Comparison of ENCODE assay signal across 6 cellular contexts in genomic region chr6:26363882-26364825, GRCh38. TPM values are rescaled to one million over a fixed set of nuclear protein-coding genes. Genes with fewer than 3 reads are reported as not detected.
DNase-seq lines count a peak whose midpoint lies in the region; ATAC-seq and TF ChIP-seq lines count a peak whose summit lies in the region.

No MANE protein-coding gene starts in this region.

- no peaks in the 10 kb centered on the region for H3K27me3 Mint-ChIP-seq in activated CD8-positive, alpha-beta T cell treated with anti-CD3 and anti-CD28 coated beads for 36 hours

- intact Hi-C loops in activated CD8-positive, alpha-beta T cell treated with anti-CD3 and anti-CD28 coated beads for 36 hours (cut with micrococcal nuclease): no loop called here

- POLR2A ChIA-PET in activated CD8-positive, alpha-beta T cell treated with anti-CD3 and anti-CD28 coated beads for 36 hours (lab: Charles Lee): interaction anchor here (1.0 to 1.3 kb wide), 5 partner anchors 9 to 114 kb away, joined by 3 read pairs; a partner anchor contains a TSS

- H3K4me3 ChIP-seq in mucosa of rectum (ENCODE audit: low read length in 2 of 2): peak overlapping the region; percentile 93 to 97

- H3K27ac Mint-ChIP-seq in activated CD8-positive, alpha-beta T cell treated with anti-CD3 and anti-CD28 coated beads for 36 hours: no peak overlapping the region

- no peak for TF ChIP-seq CTCF in activated CD8-positive, alpha-beta T cell treated with anti-CD3 and anti-CD28 coated beads for 36 hours (IDR thresholded peaks at IDR 0.05)

- peaks cover 57% of the 10 kb centered on the region for H3K4me1 Mint-ChIP-seq in activated CD8-positive, alpha-beta T cell treated with anti-CD3 and anti-CD28 coated beads for 36 hours (ENCODE audit: low read depth)

- H3K9me3 ChIP-seq in mucosa of rectum (ENCODE audit: control insufficient read depth in 2 of 2, low read length in 2 of 2): no peaks in the 10 kb centered on the region

- H3K36me3 ChIP-seq in mucosa of rectum (ENCODE audit: control insufficient read depth in 2 of 2, insufficient read depth in 2 of 2, low read length in 2 of 2): no peaks in the 10 kb centered on the region

- ATAC-seq in activated CD8-positive, alpha-beta T cell treated with anti-CD3 and anti-CD28 coated beads for 36 hours: no peak
- no peak for ATAC-seq in GM18517 (IDR thresholded peaks at IDR 0.05; ENCODE audit: unreplicated experiment)

- peak overlapping the region; percentile 73 to 85 for H3K9ac ChIP-seq in mucosa of rectum (ENCODE audit: low read depth in 1 of 2, low read length in 2 of 2)

- H3K4me1 ChIP-seq in mucosa of rectum (ENCODE audit: control insufficient read depth in 2 of 2, insufficient read depth in 2 of 2, low read length in 2 of 2): peaks cover 10 to 12% of the 10 kb centered on the region in 2 donors

- peaks cover 12% of the 10 kb centered on the region for H3K36me3 Mint-ChIP-seq in activated CD8-positive, alpha-beta T cell treated with anti-CD3 and anti-CD28 coated beads for 36 hours (ENCODE audit: low read depth)

- DNase-seq in GF-D8 (lab: John Stamatoyannopoulos, UW): peak; percentile 10
- DNase-seq in activated CD8-positive, alpha-beta T cell treated with anti-CD3 and anti-CD28 coated beads for 36 hours: peak; percentile 24
- DNase-seq in NCI-H526 treated with DMSO at 0.1 percent for 48 hours (lab: John Stamatoyannopoulos, UW): no peak
- no peak for DNase-seq in Ammon's horn (ENCODE audit: low spot score)

- no peaks in the 10 kb centered on the region for H3K9me3 Mint-ChIP-seq in activated CD8-positive, alpha-beta T cell treated with anti-CD3 and anti-CD28 coated beads for 36 hours

- peak overlapping the region; percentile 94 to 98 for H3K27ac ChIP-seq in mucosa of rectum (ENCODE audit: low read depth in 2 of 2, low read length in 2 of 2)

- H3K4me3 Mint-ChIP-seq in activated CD8-positive, alpha-beta T cell treated with anti-CD3 and anti-CD28 coated beads for 36 hours: no peak overlapping the region

- H3K27me3 ChIP-seq in mucosa of rectum (ENCODE audit: control insufficient read depth in 2 of 2, insufficient read depth in 2 of 2, low read length in 2 of 2): no peaks in the 10 kb centered on the region

- CTCF ChIA-PET in activated CD8-positive, alpha-beta T cell treated with anti-CD3 and anti-CD28 coated beads for 36 hours (lab: Charles Lee): interaction anchor here (0.9 to 1.3 kb wide), 4 partner anchors 19 to 81 kb away, joined by 3 read pairs; no protein-coding TSS in a partner anchor

RNA-seq across cellular contexts. Expression of gene BTN3A2, which starts 0.8 kb away (rescaled TPM):
- total RNA-seq in activated CD8-positive, alpha-beta T cell treated with anti-CD3 and anti-CD28 coated beads for 36 hours: 10 to 100 TPM; 58.4 to 63.5 TPM

RNA-seq across cellular contexts. Expression of gene BTN2A2, which starts 18.8 kb away (rescaled TPM):
- total RNA-seq in activated CD8-positive, alpha-beta T cell treated with anti-CD3 and anti-CD28 coated beads for 36 hours: 10 to 100 TPM; 12.8 to 16.1 TPM

RNA-seq across cellular contexts. Expression of gene BTN3A1, which starts 37.9 kb away (rescaled TPM):
- 10 to 100 TPM; 32.7 to 34.0 TPM for total RNA-seq in activated CD8-positive, alpha-beta T cell treated with anti-CD3 and anti-CD28 coated beads for 36 hours

Comparison
In these comparisons a context has a peak if more than half of its experiments do, and no peak if none do; other contexts are left out.
1. DNase-seq: peak in GF-D8 (single experiment) and activated CD8-positive, alpha-beta T cell treated with anti-CD3 and anti-CD28 coated beads for 36 hours (single experiment); none in NCI-H526 treated with DMSO at 0.1 percent for 48 hours (single experiment) and Ammon's horn (single experiment).